Comparison of ENCODE assay signal across 1 cellular context in genomic region chr1:160101037-160101716, GRCh38.
TF ChIP-seq lines count a peak whose summit lies in the region.

No MANE protein-coding gene starts in this region.

TF ChIP-seq in GM12878, 131 proteins besides CTCF, POLR2A, EP300 and RAD21 (continued from another document and continues in another):
- TF ChIP-seq ZNF687 (IDR thresholded peaks at IDR 0.05) (peak; percentile 36; the same call in 1 of the 2 replicates), ZZZ3 (IDR thresholded peaks at IDR 0.05; ENCODE audit: control insufficient read depth, insufficient read length, low read depth) (no peak), RELB (IDR thresholded peaks at IDR 0.05; ENCODE audit: low read depth) (no peak), SUPT20H (IDR thresholded peaks at IDR 0.05; ENCODE audit: borderline replicate concordance, control insufficient read depth, low read depth, low read length) (no peak), ZNF217 (IDR thresholded peaks at IDR 0.05) (no peak), TCF12 (IDR thresholded peaks at IDR 0.05; ENCODE audit: low read depth, low read length) (peak; percentile 52; the same call in 1 of the 2 replicates), HCFC1 (IDR thresholded peaks at IDR 0.05; ENCODE audit: low read length) (no peak), ZBTB11 (CRISPR knock-in tag; IDR thresholded peaks at IDR 0.05) (no peak), ZBTB40 (IDR thresholded peaks at IDR 0.05; ENCODE audit: borderline replicate concordance) (no peak), ETV6 (conservative IDR thresholded peaks at IDR 0.05 in 1 of 2, IDR thresholded peaks at IDR 0.05 in 1 of 2; ENCODE audit: borderline replicate concordance in 1 of 2, low read depth in 1 of 2) (no peak), NFXL1 (IDR thresholded peaks at IDR 0.05; ENCODE audit: borderline replicate concordance) (no peak), IRF4 (IDR thresholded peaks at IDR 0.05; ENCODE audit: low read depth, low read length) (peak; percentile 55; the same call in 1 of the 2 replicates), ATF2 (IDR thresholded peaks at IDR 0.05; ENCODE audit: low read length) (no peak), HDGF (IDR thresholded peaks at IDR 0.05) (no peak), CBX5 (IDR thresholded peaks at IDR 0.05; ENCODE audit: low read depth) (no peak), ATF3 (IDR thresholded peaks at IDR 0.05; ENCODE audit: borderline replicate concordance, extremely low read depth, low read depth, low read length) (no peak), MTA2 (IDR thresholded peaks at IDR 0.05; ENCODE audit: low read depth) (0 out of 2 replicates have a peak, but pooled peaks have one; percentile 9), ZNF207 (IDR thresholded peaks at IDR 0.05; ENCODE audit: borderline replicate concordance) (no peak), USF1 (IDR thresholded peaks at IDR 0.05; ENCODE audit: borderline replicate concordance, extremely low read length, insufficient read depth, low read depth, low read length) (no peak), MTA3 (IDR thresholded peaks at IDR 0.05; ENCODE audit: borderline replicate concordance, low read length) (no peak), HDAC2 (IDR thresholded peaks at IDR 0.05) (no peak), FOXK2 (IDR thresholded peaks at IDR 0.05) (no peak), CBFB (IDR thresholded peaks at IDR 0.05; ENCODE audit: low read depth) (0 out of 2 replicates have a peak, but pooled peaks have one; percentile 39), ASH2L (IDR thresholded peaks at IDR 0.05; ENCODE audit: borderline replicate concordance, low read depth) (no peak), YBX1 (IDR thresholded peaks at IDR 0.05) (no peak), IKZF1 (conservative IDR thresholded peaks at IDR 0.05) (peak; percentile 36; the same call in 1 of the 2 replicates), GABPA (IDR thresholded peaks at IDR 0.05; ENCODE audit: low read depth) (no peak), SRF (IDR thresholded peaks at IDR 0.05; ENCODE audit: low read depth in 2 of 2, low read length in 2 of 2) (no peak)
- TF ChIP-seq, protein P1, sequence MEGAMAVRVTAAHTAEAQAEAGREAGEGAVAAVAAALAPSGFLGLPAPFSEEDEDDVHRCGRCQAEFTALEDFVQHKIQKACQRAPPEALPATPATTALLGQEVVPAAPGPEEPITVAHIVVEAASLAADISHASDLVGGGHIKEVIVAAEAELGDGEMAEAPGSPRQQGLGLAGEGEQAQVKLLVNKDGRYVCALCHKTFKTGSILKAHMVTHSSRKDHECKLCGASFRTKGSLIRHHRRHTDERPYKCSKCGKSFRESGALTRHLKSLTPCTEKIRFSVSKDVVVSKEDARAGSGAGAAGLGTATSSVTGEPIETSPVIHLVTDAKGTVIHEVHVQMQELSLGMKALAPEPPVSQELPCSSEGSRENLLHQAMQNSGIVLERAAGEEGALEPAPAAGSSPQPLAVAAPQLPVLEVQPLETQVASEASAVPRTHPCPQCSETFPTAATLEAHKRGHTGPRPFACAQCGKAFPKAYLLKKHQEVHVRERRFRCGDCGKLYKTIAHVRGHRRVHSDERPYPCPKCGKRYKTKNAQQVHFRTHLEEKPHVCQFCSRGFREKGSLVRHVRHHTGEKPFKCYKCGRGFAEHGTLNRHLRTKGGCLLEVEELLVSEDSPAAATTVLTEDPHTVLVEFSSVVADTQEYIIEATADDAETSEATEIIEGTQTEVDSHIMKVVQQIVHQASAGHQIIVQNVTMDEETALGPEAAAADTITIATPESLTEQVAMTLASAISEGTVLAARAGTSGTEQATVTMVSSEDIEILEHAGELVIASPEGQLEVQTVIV (IDR thresholded peaks at IDR 0.05; ENCODE audit: borderline replicate concordance, partially characterized antibody) = no peak
- TF ChIP-seq, protein P2, sequence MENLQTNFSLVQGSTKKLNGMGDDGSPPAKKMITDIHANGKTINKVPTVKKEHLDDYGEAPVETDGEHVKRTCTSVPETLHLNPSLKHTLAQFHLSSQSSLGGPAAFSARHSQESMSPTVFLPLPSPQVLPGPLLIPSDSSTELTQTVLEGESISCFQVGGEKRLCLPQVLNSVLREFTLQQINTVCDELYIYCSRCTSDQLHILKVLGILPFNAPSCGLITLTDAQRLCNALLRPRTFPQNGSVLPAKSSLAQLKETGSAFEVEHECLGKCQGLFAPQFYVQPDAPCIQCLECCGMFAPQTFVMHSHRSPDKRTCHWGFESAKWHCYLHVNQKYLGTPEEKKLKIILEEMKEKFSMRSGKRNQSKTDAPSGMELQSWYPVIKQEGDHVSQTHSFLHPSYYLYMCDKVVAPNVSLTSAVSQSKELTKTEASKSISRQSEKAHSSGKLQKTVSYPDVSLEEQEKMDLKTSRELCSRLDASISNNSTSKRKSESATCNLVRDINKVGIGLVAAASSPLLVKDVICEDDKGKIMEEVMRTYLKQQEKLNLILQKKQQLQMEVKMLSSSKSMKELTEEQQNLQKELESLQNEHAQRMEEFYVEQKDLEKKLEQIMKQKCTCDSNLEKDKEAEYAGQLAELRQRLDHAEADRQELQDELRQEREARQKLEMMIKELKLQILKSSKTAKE (IDR thresholded peaks at IDR 0.05; ENCODE audit: low read depth, poor library complexity, severe bottlenecking) = no peak
- TF ChIP-seq, protein P3, sequence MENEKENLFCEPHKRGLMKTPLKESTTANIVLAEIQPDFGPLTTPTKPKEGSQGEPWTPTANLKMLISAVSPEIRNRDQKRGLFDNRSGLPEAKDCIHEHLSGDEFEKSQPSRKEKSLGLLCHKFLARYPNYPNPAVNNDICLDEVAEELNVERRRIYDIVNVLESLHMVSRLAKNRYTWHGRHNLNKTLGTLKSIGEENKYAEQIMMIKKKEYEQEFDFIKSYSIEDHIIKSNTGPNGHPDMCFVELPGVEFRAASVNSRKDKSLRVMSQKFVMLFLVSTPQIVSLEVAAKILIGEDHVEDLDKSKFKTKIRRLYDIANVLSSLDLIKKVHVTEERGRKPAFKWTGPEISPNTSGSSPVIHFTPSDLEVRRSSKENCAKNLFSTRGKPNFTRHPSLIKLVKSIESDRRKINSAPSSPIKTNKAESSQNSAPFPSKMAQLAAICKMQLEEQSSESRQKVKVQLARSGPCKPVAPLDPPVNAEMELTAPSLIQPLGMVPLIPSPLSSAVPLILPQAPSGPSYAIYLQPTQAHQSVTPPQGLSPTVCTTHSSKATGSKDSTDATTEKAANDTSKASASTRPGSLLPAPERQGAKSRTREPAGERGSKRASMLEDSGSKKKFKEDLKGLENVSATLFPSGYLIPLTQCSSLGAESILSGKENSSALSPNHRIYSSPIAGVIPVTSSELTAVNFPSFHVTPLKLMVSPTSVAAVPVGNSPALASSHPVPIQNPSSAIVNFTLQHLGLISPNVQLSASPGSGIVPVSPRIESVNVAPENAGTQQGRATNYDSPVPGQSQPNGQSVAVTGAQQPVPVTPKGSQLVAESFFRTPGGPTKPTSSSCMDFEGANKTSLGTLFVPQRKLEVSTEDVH (IDR thresholded peaks at IDR 0.05; ENCODE audit: low read depth, partially characterized antibody) = no peak
